In genomic region chr4:13654158-13654797, GRCh38 we compare ENCODE assay signal across 8 cellular contexts. TPM values are rescaled to one million over a fixed set of nuclear protein-coding genes. Genes with fewer than 3 reads are reported as not detected.
DNase-seq lines count a peak whose midpoint lies in the region; ATAC-seq, FAIRE-seq and TF ChIP-seq lines count a peak whose summit lies in the region.

No MANE protein-coding gene starts in this region.

- ATAC-seq in GM21786 (IDR thresholded peaks at IDR 0.05; ENCODE audit: unreplicated experiment), result peak; percentile 93

- no peaks in the 10 kb centered on the region for H3K9me3 ChIP-seq in neural progenitor cell (ENCODE audit: low read depth)
- H3K9me3 ChIP-seq in stomach smooth muscle (ENCODE audit: control insufficient read depth in 2 of 2, low read length in 2 of 2), result no peaks in the 10 kb centered on the region

- no peaks in the 10 kb centered on the region for H3K36me3 Mint-ChIP-seq in neural progenitor cell

- no peak overlapping the region for H3K27ac ChIP-seq in neural progenitor cell
- H3K27ac ChIP-seq in stomach smooth muscle (ENCODE audit: low read length), result no peak overlapping the region

- H3K4me1 ChIP-seq in neural progenitor cell (no peaks in the 10 kb centered on the region), stomach smooth muscle (ENCODE audit: control insufficient read depth, insufficient read depth, low read length) (peaks cover 8% of the 10 kb centered on the region)

- H3K36me3 ChIP-seq in neural progenitor cell (no peaks in the 10 kb centered on the region), stomach smooth muscle (ENCODE audit: control insufficient read depth in 2 of 2, insufficient read depth in 2 of 2, low read length in 2 of 2) (no peaks in the 10 kb centered on the region)

- H3K27me3 ChIP-seq in neural progenitor cell (no peaks in the 10 kb centered on the region), stomach smooth muscle (ENCODE audit: control insufficient read depth in 1 of 2, insufficient read depth in 2 of 2, low read length in 2 of 2) (no peaks in the 10 kb centered on the region)

- peaks cover 4% of the 10 kb centered on the region for H3K27me3 Mint-ChIP-seq in neural progenitor cell (ENCODE audit: insufficient read depth, low read depth)

- peak overlapping the region; percentile 88 for H3K4me3 Mint-ChIP-seq in neural progenitor cell

- DNase-seq in Daoy (ENCODE audit: low read depth) (peak; percentile 77), KG1 (lab: John Stamatoyannopoulos, UW) (peak; percentile 59), SHP77 treated with DMSO at 0.1 percent for 48 hours (lab: John Stamatoyannopoulos, UW) (peak; percentile 8), frontal cortex (ENCODE audit: low spot score in 2 of 2) (peak; percentile 28 to 60), neural progenitor cell (ENCODE audit: low spot score) (peak; percentile 88)
- peak; percentile 17 to 74 (median 66) for DNase-seq in activated naive CD4-positive, alpha-beta T cell (lab: John Stamatoyannopoulos, UW)

- H3K9ac ChIP-seq in neural progenitor cell, result no peak overlapping the region
- no peak overlapping the region for H3K9ac ChIP-seq in stomach smooth muscle (ENCODE audit: low read length in 2 of 2)

- peaks cover 12% of the 10 kb centered on the region for H3K4me1 Mint-ChIP-seq in neural progenitor cell

- H3F3A ChIP-seq in neural progenitor cell (ENCODE audit: low read depth), result peaks cover 8% of the 10 kb centered on the region

- H2AFZ ChIP-seq in neural progenitor cell (replicated peaks), result peak overlapping the region; percentile 99

- H3K4me3 ChIP-seq in neural progenitor cell, result peak overlapping the region; percentile 62
- peak overlapping the region; percentile 81 to 82 for H3K4me3 ChIP-seq in stomach smooth muscle (ENCODE audit: low read length in 2 of 2)

- H3K9me3 Mint-ChIP-seq in neural progenitor cell, result no peaks in the 10 kb centered on the region

- H3K27ac Mint-ChIP-seq in neural progenitor cell, result no peak overlapping the region

- no peaks in the 10 kb centered on the region for H3K79me2 ChIP-seq in neural progenitor cell (ENCODE audit: low read depth)

- peak; percentile 64 for TF ChIP-seq CTCF in neural progenitor cell (IDR thresholded peaks at IDR 0.05)

- H3K4me2 ChIP-seq in neural progenitor cell, result peak overlapping the region; percentile 81

- no peak for FAIRE-seq in frontal cortex (lab: Jason Lieb, UNC)

- H4K20me1 ChIP-seq in neural progenitor cell (ENCODE audit: low read depth), result no peaks in the 10 kb centered on the region

RNA-seq across cellular contexts. Expression of gene BOD1L1, which starts 26.8 kb away (rescaled TPM):
- 14.6 and 17.5 TPM in 2 replicates for total RNA-seq in Daoy (2014; rRNA removed; shearing (Covaris generic))
- total RNA-seq in frontal cortex, result 45.2 TPM
- 29.4 and 32.5 TPM in 2 replicates for total RNA-seq in neural progenitor cell (ENCODE audit: low replicate concordance)

Comparison
In these comparisons a context has a peak if more than half of its experiments do, and no peak if none do; other contexts are left out.
1. DNase-seq: peak in every context shown above with its lines; median percentile 88 in neural progenitor cell; 77 in Daoy; 66 in activated naive CD4-positive, alpha-beta T cell; 59 in KG1; 44 in frontal cortex; 8 in SHP77 treated with DMSO at 0.1 percent for 48 hours.